ENCODE assay signal across 9 cellular contexts in the genomic region with DNA sequence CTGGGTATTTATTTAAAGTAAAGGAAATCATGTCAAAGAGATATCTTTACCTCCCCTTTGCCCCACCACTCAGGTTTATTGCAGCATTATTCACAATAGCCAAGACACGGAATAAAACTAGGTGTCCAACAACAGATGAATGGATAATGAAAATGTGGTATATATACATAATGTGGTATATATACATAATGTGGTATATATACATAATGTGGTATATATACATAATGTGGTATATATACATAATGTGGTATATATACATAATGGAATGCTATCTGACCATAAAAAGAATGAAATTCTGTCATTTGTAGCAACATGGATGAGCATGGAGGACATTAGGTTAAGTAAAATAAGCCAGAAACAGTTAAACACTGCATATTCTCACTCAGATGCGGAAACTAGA.
"Had no signal": no experiment of that assay in that cellular context is flagged by ENCODE, and none has a peak within 500 bp of the region (broad histone marks: within the 10 kb centered on the region; RNA-seq: fewer than 3 reads in every experiment).

No MANE protein-coding gene starts in this region.

- H3K4me3 Mint-ChIP-seq: GM23338, H9, HFFc6 had no signal

- H3K9me3 Mint-ChIP-seq: GM23338, H9 had no signal

- FAIRE-seq: H1, H54, HTR-8/SVneo, K562 had no signal

- DNase-seq: H9, HCEC 1CT, HFFc6, IMR-90 had no signal

- H3K27ac Mint-ChIP-seq: GM23338, H9, HFFc6 had no signal

- ATAC-seq: GM23338, K562 had no signal
